In the genomic region with DNA sequence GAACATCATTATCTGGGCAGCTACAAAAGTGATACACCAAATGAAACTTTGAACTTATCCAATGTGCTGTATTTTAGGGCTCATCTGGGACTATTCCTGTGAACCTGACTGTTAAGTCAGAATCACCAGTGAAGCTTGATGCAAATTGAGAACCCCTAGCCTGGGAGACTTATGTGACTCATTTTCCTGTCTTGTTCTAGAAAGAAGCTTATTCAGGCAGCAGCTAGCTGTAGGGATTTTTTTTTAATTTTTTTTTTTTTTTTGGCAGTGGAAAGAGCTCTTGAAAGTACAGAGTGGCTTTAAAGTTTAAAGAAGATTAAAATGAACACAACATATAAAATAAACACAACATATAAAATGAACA, we compare ENCODE assay signal across 8 cellular contexts.
A peak's percentile ranks its signal among the peaks of the same experiment; 100 is the strongest.
DNase-seq lines count a peak whose midpoint lies in the region; ATAC-seq and TF ChIP-seq lines count a peak whose summit lies in the region.

No MANE protein-coding gene starts in this region.

- no peaks in the 10 kb centered on the region for H3K27me3 ChIP-seq in mammary epithelial cell (ENCODE audit: insufficient read depth, low read length)

- CTCF ChIA-PET in mammary epithelial cell (lab: Charles Lee; ENCODE audit: low non-redundant PET): interaction anchor here (1.2 kb wide), 1 partner anchor 60 kb away, joined by 3 read pairs; no protein-coding TSS in a partner anchor

- H3K4me1 ChIP-seq in mammary epithelial cell (ENCODE audit: insufficient read depth, low read length): peaks cover 47% of the 10 kb centered on the region

- DNase-seq in AG09309 (ENCODE audit: low read depth): peak; percentile 42
- peak; percentile 83 for DNase-seq in mammary epithelial cell
- peak; percentile 70 for DNase-seq in skeletal muscle cell (ENCODE audit: low read depth)
- DNase-seq in endothelial cell (ENCODE audit: low spot score): no peak
- DNase-seq in NCI-H2081 treated with DMSO at 0.1 percent for 48 hours (lab: John Stamatoyannopoulos, UW): no peak
- DNase-seq in 8988T: no peak

- H4K20me1 ChIP-seq in mammary epithelial cell (ENCODE audit: insufficient read depth, low read length): no peaks in the 10 kb centered on the region

- H3K4me2 ChIP-seq in mammary epithelial cell (ENCODE audit: insufficient read depth, low read depth, low read length): peak overlapping the region; percentile 73

- H3K4me3 Mint-ChIP-seq in IgD-negative memory B cell (peak overlapping the region; percentile 74 to 90 (median 80)), endothelial cell (ENCODE audit: unreplicated experiment) (no peak overlapping the region)

- ATAC-seq in GM19438 (IDR thresholded peaks at IDR 0.05; ENCODE audit: low read depth, unreplicated experiment): peak; percentile 26

- peaks cover 65% of the 10 kb centered on the region for H3K79me2 ChIP-seq in mammary epithelial cell (ENCODE audit: insufficient read depth, low read length)

- H3K4me3 ChIP-seq in AG09309 (ENCODE audit: control insufficient read depth, low read depth, low read length) (no peak overlapping the region), mammary epithelial cell (replicated peaks in 1 of 3; ENCODE audit: insufficient read depth in 1 of 3, low read depth in 2 of 3, low read length in 3 of 3) (no peak overlapping the region), skeletal muscle cell (ENCODE audit: low read depth, low read length) (no peak overlapping the region)

- H3K36me3 ChIP-seq in mammary epithelial cell (ENCODE audit: insufficient read depth, low read length): peaks cover 2% of the 10 kb centered on the region

- no peaks in the 10 kb centered on the region for H3K9me3 ChIP-seq in mammary epithelial cell (replicated peaks; ENCODE audit: insufficient read depth, low read length)

- no TSS peak for BruUV-seq in mammary epithelial cell (replicated peaks; lab: Mats Ljungman, UMichigan)

- H3K9me3 Mint-ChIP-seq in IgD-negative memory B cell (no peaks in the 10 kb centered on the region), endothelial cell (ENCODE audit: unreplicated experiment) (no peaks in the 10 kb centered on the region)

- H3K4me1 Mint-ChIP-seq in IgD-negative memory B cell: peaks cover 75 to 92% (median 78%) of the 10 kb centered on the region in 3 donors
- H3K4me1 Mint-ChIP-seq in endothelial cell (ENCODE audit: unreplicated experiment): peaks cover 14% of the 10 kb centered on the region

- H3K27ac Mint-ChIP-seq in IgD-negative memory B cell: peak overlapping the region; percentile 96 to 97 (median 96)
- H3K27ac Mint-ChIP-seq in endothelial cell (ENCODE audit: unreplicated experiment): no peak overlapping the region

- intact Hi-C loops in mammary epithelial cell (cut with micrococcal nuclease): no loop called here

- dilution Hi-C loops in mammary epithelial cell (cut with HindIII; ENCODE audit: low sequenced_read_pairs): loop anchor here (5.0 kb wide), 1 partner anchor 58 kb away; no protein-coding TSS in a partner anchor

- H2AFZ ChIP-seq in mammary epithelial cell (ENCODE audit: low read depth, low read length): no peak overlapping the region

- peaks cover 2% of the 10 kb centered on the region for H3K36me3 Mint-ChIP-seq in IgD-negative memory B cell
- H3K36me3 Mint-ChIP-seq in endothelial cell (ENCODE audit: low read depth, unreplicated experiment): peaks cover 2% of the 10 kb centered on the region

- H3K9ac ChIP-seq in mammary epithelial cell (ENCODE audit: insufficient read depth, low read length): peak overlapping the region; percentile 39

- H3K27me3 Mint-ChIP-seq in IgD-negative memory B cell (peaks cover 1% of the 10 kb centered on the region), endothelial cell (ENCODE audit: unreplicated experiment) (peaks cover 4% of the 10 kb centered on the region)

- in situ Hi-C loops in mammary epithelial cell (cut with MboI; ENCODE audit: low sequenced_read_pairs in 2 of 2): no loop called here

- peak overlapping the region; percentile 82 for H3K27ac ChIP-seq in mammary epithelial cell (ENCODE audit: insufficient read depth, low read depth, low read length)

- TF ChIP-seq CTCF in AG09309 (IDR thresholded peaks at IDR 0.05; ENCODE audit: control insufficient read depth, insufficient read depth, low read depth, low read length, missing control alignments): no peak
- no peak for TF ChIP-seq CTCF in mammary epithelial cell (conservative IDR thresholded peaks at IDR 0.05 in 1 of 2, IDR thresholded peaks at IDR 0.05 in 1 of 2; ENCODE audit: extremely low read depth in 1 of 2, insufficient read depth in 1 of 2, low read depth in 1 of 2, low read length in 2 of 2)
- no peak for TF ChIP-seq CTCF in endothelial cell (IDR thresholded peaks at IDR 0.05; ENCODE audit: unreplicated experiment)

Comparison
In these comparisons a context has a peak if more than half of its experiments do, and no peak if none do; other contexts are left out.
1. DNase-seq: peak in AG09309 (single experiment), mammary epithelial cell (single experiment) and skeletal muscle cell (single experiment); none in endothelial cell (single experiment), NCI-H2081 treated with DMSO at 0.1 percent for 48 hours (single experiment) and 8988T (single experiment).